8 cellular contexts compared by ENCODE assay signal in the genomic region with DNA sequence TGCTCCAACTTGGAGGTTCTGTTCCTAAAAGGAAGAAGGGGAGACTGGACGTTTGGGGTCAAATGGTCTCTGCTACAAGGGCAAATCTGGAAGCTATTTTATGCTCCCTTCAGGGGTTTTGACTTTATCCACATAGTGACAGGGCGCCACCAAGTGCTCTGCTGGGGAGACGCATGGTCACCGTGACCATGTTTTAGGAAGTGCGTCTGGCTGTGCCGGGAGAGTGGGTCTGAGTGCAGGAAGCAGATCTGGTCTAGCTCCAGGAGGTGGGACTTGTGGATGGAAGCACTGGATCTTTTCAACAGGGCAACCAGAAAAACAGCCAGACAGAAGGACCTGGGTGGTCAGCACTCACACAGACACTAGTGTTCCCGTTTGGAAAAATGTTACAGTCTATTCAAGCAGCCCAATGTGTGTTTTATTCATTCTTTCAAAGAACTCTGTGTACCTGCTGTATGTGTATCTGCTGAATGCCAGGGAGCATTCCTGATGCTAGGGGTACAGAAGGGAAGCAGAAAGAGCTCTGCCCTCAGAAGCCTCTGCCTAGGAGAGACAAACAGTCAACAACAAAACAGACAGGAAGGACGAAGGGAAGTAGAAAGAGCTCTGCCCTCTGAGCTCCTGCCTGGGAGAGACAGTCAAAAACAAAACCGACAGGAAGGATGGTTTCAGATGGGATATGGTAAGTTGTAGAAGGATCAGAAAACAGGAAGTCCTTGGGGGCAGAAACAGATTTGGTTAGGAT. TPM values are rescaled to one million over a fixed set of nuclear protein-coding genes. Genes with fewer than 3 reads are reported as not detected.
DNase-seq lines count a peak whose midpoint lies in the region; ATAC-seq and TF ChIP-seq lines count a peak whose summit lies in the region.

No MANE protein-coding gene starts in this region.

- no peaks in the 10 kb centered on the region for H3K27me3 Mint-ChIP-seq in dendritic cell treated with granulocyte-macrophage colony-stimulating factor and Interleukin-4, amounts not matched to agents 40 ng/mL and 50 ng/mL, for 4 days

- no peak overlapping the region for H3K4me3 ChIP-seq in liver (ENCODE audit: low read depth in 1 of 3, low read length in 3 of 3)

- H3K9me3 Mint-ChIP-seq in dendritic cell treated with granulocyte-macrophage colony-stimulating factor and Interleukin-4, amounts not matched to agents 40 ng/mL and 50 ng/mL, for 4 days, result no peaks in the 10 kb centered on the region

- peak overlapping the region; percentile 7 to 14 for H3K27ac ChIP-seq in liver (ENCODE audit: low read depth in 1 of 2, low read length in 2 of 2)

- H3K36me3 ChIP-seq in liver (ENCODE audit: control insufficient read depth in 4 of 4, insufficient read depth in 3 of 4, low read depth in 1 of 4, low read length in 3 of 4), result peaks cover 0 to 2% (median 0%) of the 10 kb centered on the region in 4 donors

- 12% methylated on average over 9 of the region's 9 CpGs for WGBS in liver

- TF ChIP-seq CTCF in liver (IDR thresholded peaks at IDR 0.05; ENCODE audit: low read depth, low read length, missing input control), result peak; percentile 78

- no peaks in the 10 kb centered on the region for H3K9me3 ChIP-seq in liver (ENCODE audit: control insufficient read depth in 4 of 4, low read length in 3 of 4)

- H3K4me3 Mint-ChIP-seq in dendritic cell treated with granulocyte-macrophage colony-stimulating factor and Interleukin-4, amounts not matched to agents 40 ng/mL and 50 ng/mL, for 4 days, result no peak overlapping the region

- intact Hi-C loops in dendritic cell treated with granulocyte-macrophage colony-stimulating factor and Interleukin-4, amounts not matched to agents 40 ng/mL and 50 ng/mL, for 4 days (cut with micrococcal nuclease), result loop anchor here (1.0 kb wide), 2 partner anchors 57 to 262 kb away; no protein-coding TSS in a partner anchor

- DNase-seq in NCI-H1092 (lab: John Stamatoyannopoulos, UW) (peak; percentile 7), NCI-H1092 treated with DMSO at 0.1 percent for 48 hours (lab: John Stamatoyannopoulos, UW) (no peak), NCI-H2227 (lab: John Stamatoyannopoulos, UW; ENCODE audit: unreplicated experiment) (peak; percentile 62)
- DNase-seq in activated CD4-positive, alpha-beta T cell treated with anti-CD3 and anti-CD28 coated beads for 1 hour, result peak; percentile 39
- peak; percentile 35 to 36 for DNase-seq in stimulated activated CD4-positive, alpha-beta T cell treated with anti-CD3 and anti-CD28 coated beads, Interleukin-4, amount 100 ng/mL, for 48 hours (ENCODE audit: low read depth in 2 of 2)

- no peaks in the 10 kb centered on the region for H3K27me3 ChIP-seq in liver (ENCODE audit: control insufficient read depth in 4 of 4, insufficient read depth in 4 of 4, low read length in 3 of 4)

- peak; percentile 81 for ATAC-seq in HG02798 (IDR thresholded peaks at IDR 0.05; ENCODE audit: poor library complexity, unreplicated experiment)

- peaks cover 2 to 18% (median 9%) of the 10 kb centered on the region in 4 donors for H3K4me1 ChIP-seq in liver (ENCODE audit: control insufficient read depth in 4 of 4, insufficient read depth in 4 of 4, low read length in 3 of 4)

- no peak overlapping the region for H3K9ac ChIP-seq in liver (ENCODE audit: low read depth in 1 of 2, low read length in 2 of 2)

- peak overlapping the region; percentile 61 for H3K27ac Mint-ChIP-seq in dendritic cell treated with granulocyte-macrophage colony-stimulating factor and Interleukin-4, amounts not matched to agents 40 ng/mL and 50 ng/mL, for 4 days

- peak; percentile 95 to 98 for TF ChIP-seq RAD21 in liver (IDR thresholded peaks at IDR 0.05)

- H3K4me1 Mint-ChIP-seq in dendritic cell treated with granulocyte-macrophage colony-stimulating factor and Interleukin-4, amounts not matched to agents 40 ng/mL and 50 ng/mL, for 4 days (ENCODE audit: low read depth), result peaks cover 50% of the 10 kb centered on the region

- peaks cover 15% of the 10 kb centered on the region for H3K36me3 Mint-ChIP-seq in dendritic cell treated with granulocyte-macrophage colony-stimulating factor and Interleukin-4, amounts not matched to agents 40 ng/mL and 50 ng/mL, for 4 days (ENCODE audit: low read depth)

TF ChIP-seq in liver, 16 proteins besides CTCF, POLR2A, EP300 and RAD21:
- TF ChIP-seq HNF4G (IDR thresholded peaks at IDR 0.05) (no peak), FOXA2 (IDR thresholded peaks at IDR 0.05) (no peak), EGR1 (IDR thresholded peaks at IDR 0.05; ENCODE audit: low read depth in 2 of 2) (peak in 1 of 2 donors; percentile 47), SP1 (IDR thresholded peaks at IDR 0.05) (peak; percentile 10), RXRA (IDR thresholded peaks at IDR 0.05) (peak; percentile 12 to 40)
TF ChIP-seq in liver: peak in this region for 3.

RNA-seq across cellular contexts. Expression of gene IMPA2, which starts 14.3 kb away (rescaled TPM):
- 10 to 100 TPM; 27.5 to 55.8 TPM for total RNA-seq in liver
- polyA plus RNA-seq in liver, result 10 to 100 TPM; 40.7 to 55.7 TPM
